Comparison of ENCODE assay signal across 17 cellular contexts in genomic region chr19:34305221-34306058, GRCh38. TPM values are rescaled to one million over a fixed set of nuclear protein-coding genes. Genes with fewer than 3 reads are reported as not detected.
DNase-seq lines count a peak whose midpoint lies in the region; ATAC-seq and TF ChIP-seq lines count a peak whose summit lies in the region.
"Had no signal": no experiment of that assay in that cellular context is flagged by ENCODE, and none has a peak within 500 bp of the region (broad histone marks: within the 10 kb centered on the region; RNA-seq: fewer than 3 reads in every experiment).

No MANE protein-coding gene starts in this region.

- POLR2A ChIA-PET in activated CD4-positive, alpha-beta T cell treated with anti-CD3 and anti-CD28 coated beads, Interleukin-2, amount 10 ng/mL, durations not matched to agents 7 days and 5 days (lab: Charles Lee) = no interaction called here

- no peak overlapping the region for H2AK5ac ChIP-seq in neuronal stem cell (ENCODE audit: low read depth, low read length)

- ATAC-seq in GM23338 = peak; percentile 87
- ATAC-seq in gastrocnemius medialis = peak; percentile 95 to 96

- no peak overlapping the region for H2BK120ac ChIP-seq in neuronal stem cell (ENCODE audit: low read depth, low read length)

- no peak overlapping the region for H3K4me3 ChIP-seq in GM23338
- H3K4me3 ChIP-seq in ascending aorta = no peak overlapping the region
- no peak overlapping the region for H3K4me3 ChIP-seq in left ventricle myocardium inferior
- H3K4me3 ChIP-seq in gastrocnemius medialis = peak overlapping the region in 1 of 4 donors; percentile 21
- no peak overlapping the region for H3K4me3 ChIP-seq in neuronal stem cell (ENCODE audit: low read length in 2 of 2)
- H3K4me3 ChIP-seq: GM12878, mucosa of descending colon had no signal

- H3K23ac ChIP-seq in neuronal stem cell (ENCODE audit: low read depth, low read length, poor library complexity) = no peak overlapping the region

- H3K4me1 ChIP-seq in GM23338 (ENCODE audit: insufficient read depth) = no peaks in the 10 kb centered on the region
- H3K4me1 ChIP-seq in ascending aorta = peaks cover 10 to 47% of the 10 kb centered on the region in 2 donors
- peaks cover 50% of the 10 kb centered on the region for H3K4me1 ChIP-seq in left ventricle myocardium inferior
- H3K4me1 ChIP-seq in gastrocnemius medialis = peaks cover 44 to 49% of the 10 kb centered on the region in 2 donors
- peaks cover 2 to 16% of the 10 kb centered on the region in 2 donors for H3K4me1 ChIP-seq in neuronal stem cell (ENCODE audit: control insufficient read depth in 2 of 2, insufficient read depth in 1 of 2, low read depth in 1 of 2, low read length in 2 of 2)
- H3K4me1 ChIP-seq: BE2C had no signal

- peak overlapping the region; percentile 83 for H3K27ac Mint-ChIP-seq in GM23338
- no peak overlapping the region for H3K27ac Mint-ChIP-seq in activated CD4-positive, alpha-beta T cell treated with anti-CD3 and anti-CD28 coated beads, Interleukin-2, amount 10 ng/mL, durations not matched to agents 7 days and 5 days

- H3K4me2 ChIP-seq in GM23338 (no peak overlapping the region), neuronal stem cell (ENCODE audit: insufficient read depth, low read length, poor library complexity, severe bottlenecking) (no peak overlapping the region)

- no peak overlapping the region for H3K4ac ChIP-seq in neuronal stem cell (ENCODE audit: low read length)

- peaks cover 2% of the 10 kb centered on the region for H3K79me1 ChIP-seq in neuronal stem cell (ENCODE audit: low read depth, low read length)

- CTCF ChIA-PET in activated CD4-positive, alpha-beta T cell treated with anti-CD3 and anti-CD28 coated beads, Interleukin-2, amount 10 ng/mL, durations not matched to agents 7 days and 5 days (lab: Charles Lee) = no interaction called here

- no peak overlapping the region for H2AFZ ChIP-seq in GM23338
- H2AFZ ChIP-seq in neuronal stem cell (ENCODE audit: low read length) = no peak overlapping the region

- no peaks in the 10 kb centered on the region for H3K9me3 ChIP-seq in ascending aorta
- no peaks in the 10 kb centered on the region for H3K9me3 ChIP-seq in left ventricle myocardium inferior (replicated peaks)
- H3K9me3 ChIP-seq in gastrocnemius medialis = no peaks in the 10 kb centered on the region
- peaks cover 0 to 1% of the 10 kb centered on the region in 2 donors for H3K9me3 ChIP-seq in neuronal stem cell (replicated peaks in 1 of 2; ENCODE audit: control insufficient read depth in 2 of 2, insufficient read depth in 1 of 2, low read depth in 1 of 2, low read length in 2 of 2)
- H3K9me3 ChIP-seq: BE2C, mucosa of descending colon had no signal

- H3K27me3 Mint-ChIP-seq in GM23338 (ENCODE audit: insufficient read depth, low read depth, poor library complexity) = peaks cover 5% of the 10 kb centered on the region
- H3K27me3 Mint-ChIP-seq in activated CD4-positive, alpha-beta T cell treated with anti-CD3 and anti-CD28 coated beads, Interleukin-2, amount 10 ng/mL, durations not matched to agents 7 days and 5 days = no peaks in the 10 kb centered on the region

- no peak for TF ChIP-seq POLR2A in gastrocnemius medialis (IDR thresholded peaks at IDR 0.05)

- no peaks in the 10 kb centered on the region; the same call in 1 of the 2 replicates for H4K20me1 ChIP-seq in GM23338 (replicated peaks; ENCODE audit: insufficient read depth)

- H3K14ac ChIP-seq in neuronal stem cell (ENCODE audit: low read length) = no peak overlapping the region

- H4K8ac ChIP-seq in neuronal stem cell (ENCODE audit: low read depth, low read length) = no peak overlapping the region

- H3K79me2 ChIP-seq in GM23338 (replicated peaks; ENCODE audit: insufficient read depth) = no peaks in the 10 kb centered on the region

- H3K9me3 Mint-ChIP-seq in GM23338 = no peaks in the 10 kb centered on the region
- no peaks in the 10 kb centered on the region for H3K9me3 Mint-ChIP-seq in activated CD4-positive, alpha-beta T cell treated with anti-CD3 and anti-CD28 coated beads, Interleukin-2, amount 10 ng/mL, durations not matched to agents 7 days and 5 days

- WGBS in neuronal stem cell (ENCODE audit: extremely low coverage in 2 of 2, insufficient read length in 2 of 2, insufficient replicate concordance in 1 of 2), 2 donors = no CpG with 5 or more reads among the region's 10 CpGs

- no peaks in the 10 kb centered on the region for H3K9me2 ChIP-seq in GM23338 (ENCODE audit: insufficient read depth)

- in situ Hi-C loops in gastrocnemius medialis (cut with MboI; ENCODE audit: low sequenced_read_pairs in 4 of 4) = no loop called here

- H3K4me3 Mint-ChIP-seq in GM23338 = no peak overlapping the region
- H3K4me3 Mint-ChIP-seq in activated CD4-positive, alpha-beta T cell treated with anti-CD3 and anti-CD28 coated beads, Interleukin-2, amount 10 ng/mL, durations not matched to agents 7 days and 5 days = no peak overlapping the region

- no peak overlapping the region for H2BK15ac ChIP-seq in neuronal stem cell (ENCODE audit: low read length)

- intact Hi-C loops in ascending aorta (cut with DNase I) (no loop called here), left ventricle myocardium inferior (cut with micrococcal nuclease) (no loop called here), gastrocnemius medialis (cut with DNase I; ENCODE audit: low total_unique reads) (no loop called here)

- peaks cover 16% of the 10 kb centered on the region; the same call in 2 of the 3 replicates for H3K36me3 Mint-ChIP-seq in GM23338 (ENCODE audit: low read depth)
- peaks cover 19% of the 10 kb centered on the region for H3K36me3 Mint-ChIP-seq in activated CD4-positive, alpha-beta T cell treated with anti-CD3 and anti-CD28 coated beads, Interleukin-2, amount 10 ng/mL, durations not matched to agents 7 days and 5 days (ENCODE audit: low read depth)

- DNase-seq in GM23338 (ENCODE audit: low spot score) (no peak), ascending aorta (ENCODE audit: low spot score in 2 of 2) (peak in 1 of 2 donors; percentile 43), left ventricle myocardium inferior (no peak), gastrocnemius medialis (peak; percentile 51 to 60), neuronal stem cell (ENCODE audit: low spot score) (no peak), DMS114 treated with DMSO at 0.1 percent for 48 hours (lab: John Stamatoyannopoulos, UW; ENCODE audit: unreplicated experiment) (no peak)
- no peak for DNase-seq in activated CD4-positive, alpha-beta T cell treated with anti-CD3 and anti-CD28 coated beads, Interleukin-2, amount 50 U/mL, for 1 hour
- no peak for DNase-seq in activated CD4-positive, alpha-beta T cell treated with anti-CD3 and anti-CD28 coated beads, Interleukin-2, amount 10 ng/mL, durations not matched to agents 7 days and 5 days
- DNase-seq: activated CD4-positive, alpha-beta T cell treated with anti-CD3 and anti-CD28 coated beads, Interleukin-2, amount 50 U/mL, for 48 hours; BE2C; KBM-7; NCI-H1694 treated with DMSO at 0.1 percent for 48 hours; NCI-H82; stimulated activated CD4-positive, alpha-beta T cell treated with anti-CD3 and anti-CD28 coated beads, Interleukin-4, amount 100 ng/mL, for 1 hour; T-helper 9 cell had no signal

- H3K27ac ChIP-seq in GM23338 (ENCODE audit: low read depth) (no peak overlapping the region), ascending aorta (peak overlapping the region; percentile 83 to 88), left ventricle myocardium inferior (replicated peaks) (peak overlapping the region; percentile 59), gastrocnemius medialis (peak overlapping the region; percentile 72 to 92 (median 85)), neuronal stem cell (replicated peaks; ENCODE audit: low read length) (no peak overlapping the region)

- no peak overlapping the region for H4K91ac ChIP-seq in neuronal stem cell (ENCODE audit: low read depth, low read length, poor library complexity)

- H3K27me3 ChIP-seq in GM23338 (ENCODE audit: insufficient read depth) (no peaks in the 10 kb centered on the region), ascending aorta (no peaks in the 10 kb centered on the region), left ventricle myocardium inferior (ENCODE audit: low read depth) (no peaks in the 10 kb centered on the region), gastrocnemius medialis (no peaks in the 10 kb centered on the region), neuronal stem cell (ENCODE audit: control insufficient read depth in 3 of 3, insufficient read depth in 3 of 3, low read depth in 1 of 3, low read length in 3 of 3) (no peaks in the 10 kb centered on the region)
- H3K27me3 ChIP-seq: BE2C had no signal

- no peak overlapping the region for H2BK5ac ChIP-seq in neuronal stem cell (ENCODE audit: low read length)

- peaks cover 19% of the 10 kb centered on the region for H3K4me1 Mint-ChIP-seq in GM23338
- peaks cover 39% of the 10 kb centered on the region for H3K4me1 Mint-ChIP-seq in activated CD4-positive, alpha-beta T cell treated with anti-CD3 and anti-CD28 coated beads, Interleukin-2, amount 10 ng/mL, durations not matched to agents 7 days and 5 days

- no peak overlapping the region for H3K9ac ChIP-seq in neuronal stem cell (ENCODE audit: low read depth, low read length, poor library complexity)

- H3K18ac ChIP-seq in neuronal stem cell (ENCODE audit: low read length) = no peak overlapping the region

- no peaks in the 10 kb centered on the region for H3F3A ChIP-seq in GM23338 (replicated peaks; ENCODE audit: low read depth)

- TF ChIP-seq CTCF in GM23338 (conservative IDR thresholded peaks at IDR 0.05; ENCODE audit: low read depth in 2 of 2) (no peak), ascending aorta (IDR thresholded peaks at IDR 0.05) (no peak), left ventricle myocardium inferior (IDR thresholded peaks at IDR 0.05; ENCODE audit: borderline replicate concordance) (no peak), gastrocnemius medialis (IDR thresholded peaks at IDR 0.05 in 4 of 5, conservative IDR thresholded peaks at IDR 0.05 in 1 of 5) (no peak)

- no peak overlapping the region for H2BK12ac ChIP-seq in neuronal stem cell (ENCODE audit: low read length)

- H3K36me3 ChIP-seq in GM23338 (ENCODE audit: insufficient read depth) = no peaks in the 10 kb centered on the region
- peaks cover 12 to 28% of the 10 kb centered on the region in 2 donors for H3K36me3 ChIP-seq in ascending aorta
- peaks cover 30% of the 10 kb centered on the region for H3K36me3 ChIP-seq in left ventricle myocardium inferior
- H3K36me3 ChIP-seq in gastrocnemius medialis = peaks cover 0 to 13% of the 10 kb centered on the region in 2 donors
- H3K36me3 ChIP-seq in neuronal stem cell (replicated peaks in 1 of 2; ENCODE audit: control insufficient read depth in 2 of 2, insufficient read depth in 2 of 2, low read length in 2 of 2) = peaks cover 6 to 52% of the 10 kb centered on the region in 2 donors

RNA-seq across cellular contexts. Expression of gene GARRE1, which starts 51.1 kb away (rescaled TPM):
- total RNA-seq in GM23338 (2014; rRNA removed; shearing (Covaris generic)) = 16.0 and 19.4 TPM in 2 replicates
- 20.0 and 23.5 TPM in 2 replicates for polyA plus RNA-seq in GM23338 (2016; fragmentation: Nextera tagmentation; extraction: Ambion mirVana)
- total RNA-seq in ascending aorta (59.2 TPM), left ventricle myocardium inferior (20.9 TPM), gastrocnemius medialis (10 to 100 TPM; 21.8 to 34.3 (median 24.8) TPM)
- polyA plus RNA-seq in neuronal stem cell (2013, experiment 1 of 2) = 37.1 TPM
- polyA plus RNA-seq in neuronal stem cell (2013, experiment 2 of 2) = 40.7 TPM
- total RNA-seq in activated CD4-positive, alpha-beta T cell treated with anti-CD3 and anti-CD28 coated beads, Interleukin-2, amount 10 ng/mL, durations not matched to agents 7 days and 5 days = 10 to 100 TPM; 16.1 to 16.6 TPM

RNA-seq across cellular contexts. Expression of gene GPI, which starts 59.6 kb away (rescaled TPM):
- total RNA-seq in GM23338 (2014; rRNA removed; shearing (Covaris generic)) = 298 and 327 TPM in 2 replicates
- 127 and 136 TPM in 2 replicates for polyA plus RNA-seq in GM23338 (2016; fragmentation: Nextera tagmentation; extraction: Ambion mirVana)
- total RNA-seq in ascending aorta = 337 TPM
- 473 TPM for total RNA-seq in left ventricle myocardium inferior
- total RNA-seq in gastrocnemius medialis = 100 to 1,000 TPM in 3 of 4 donors, 10 to 100 TPM in 1; 83.2 to 231 (median 173) TPM
- 75.0 TPM for polyA plus RNA-seq in neuronal stem cell (2013, experiment 1 of 2)
- 71.3 TPM for polyA plus RNA-seq in neuronal stem cell (2013, experiment 2 of 2)
- total RNA-seq in activated CD4-positive, alpha-beta T cell treated with anti-CD3 and anti-CD28 coated beads, Interleukin-2, amount 10 ng/mL, durations not matched to agents 7 days and 5 days = 100 to 1,000 TPM; 404 to 442 TPM

Comparison
In these comparisons a context has a peak if more than half of its experiments do, and no peak if none do; other contexts are left out.
1. DNase-seq: peak in gastrocnemius medialis (2 of 2); none in GM23338 (single experiment), left ventricle myocardium inferior (single experiment), neuronal stem cell (single experiment), activated CD4-positive, alpha-beta T cell treated with anti-CD3 and anti-CD28 coated beads, Interleukin-2, amount 50 U/mL, for 1 hour (single experiment), DMS114 treated with DMSO at 0.1 percent for 48 hours (single experiment) and activated CD4-positive, alpha-beta T cell treated with anti-CD3 and anti-CD28 coated beads, Interleukin-2, amount 10 ng/mL, durations not matched to agents 7 days and 5 days (single experiment).
2. H3K27ac ChIP-seq: peak in ascending aorta (2 of 2), left ventricle myocardium inferior (single experiment) and gastrocnemius medialis (4 of 4); none in GM23338 (single experiment) and neuronal stem cell (single experiment).